ENCODE assay signal across 25 cellular contexts in the genomic region with DNA sequence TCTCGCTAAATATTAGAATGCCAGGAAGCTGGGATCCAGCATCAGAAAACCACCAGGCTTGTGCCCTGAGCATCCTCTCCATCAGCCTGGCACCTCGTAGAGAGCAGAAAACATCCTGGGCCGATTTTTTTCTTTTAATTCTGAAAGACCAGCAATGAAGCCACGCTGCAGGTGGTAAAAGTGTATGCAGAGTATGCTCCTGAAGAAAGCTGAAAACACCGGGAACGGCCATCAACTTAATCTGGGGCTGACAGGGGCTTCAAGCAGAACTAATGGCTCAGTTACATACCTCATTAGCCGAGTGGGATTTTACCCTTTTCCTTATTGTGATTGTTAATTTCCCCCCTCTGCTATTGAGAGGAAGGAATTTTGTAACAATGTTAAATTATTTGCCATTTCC.
"Had no signal": no experiment of that assay in that cellular context is flagged by ENCODE, and none has a peak within 500 bp of the region (broad histone marks: within the 10 kb centered on the region; RNA-seq: fewer than 3 reads in every experiment).

No MANE protein-coding gene starts in this region.

- H3K9me3 Mint-ChIP-seq: activated T-helper 2 cell treated with anti-CD3 and anti-CD28 coated beads, Interferon-gamma antibody, Interleukin-2, Interleukin-4, amounts not matched to agents 10 μg/mL and 5 μg/mL and 100 μg/mL, durations not matched to agents 14 hours and 24 hours and 36 hours had no signal

- DNase-seq: activated CD4-positive, alpha-beta memory T cell treated with anti-CD3 and anti-CD28 coated beads, Interleukin-2, amount 10 ng/mL, durations not matched to agents 7 days and 5 days; activated CD4-positive, alpha-beta T cell treated with anti-CD3 and anti-CD28 coated beads for 36 hours; activated CD4-positive, alpha-beta T cell treated with anti-CD3 and anti-CD28 coated beads, Interleukin-2, amount 50 U/mL, for 1 hour; activated gamma-delta T cell treated with Interleukin-2 at 50 U/mL for 16 hours; activated naive CD4-positive, alpha-beta T cell treated with anti-CD3 and anti-CD28 coated beads, Interleukin-2, amount 50 U/mL, for 16 hours; activated naive CD8-positive, alpha-beta T cell treated with anti-CD3 and anti-CD28 coated beads, Interleukin-2, amount 10 ng/mL, durations not matched to agents 7 days and 5 days; activated T-cell treated with anti-CD3 and anti-CD28 coated beads for 4 hours; activated T-cell treated with anti-CD3 and anti-CD28 coated beads, Interleukin-2, amount 50 U/mL, for 48 hours; adrenal gland; anterior cingulate cortex; caudate nucleus; NCI-H1092; NCI-H1417; NCI-H1930; NCI-H2171 treated with DMSO at 0.1 percent for 48 hours; NCI-H226; NCI-H526; NCI-H774; OCI-M1; RPMI8226; SK-N-SH; T-helper 1 cell had no signal

- H3K4me3 ChIP-seq: adrenal gland had no signal

- H3K36me3 Mint-ChIP-seq: activated naive CD8-positive, alpha-beta T cell treated with anti-CD3 and anti-CD28 coated beads, Interleukin-2, amount 10 ng/mL, durations not matched to agents 7 days and 5 days had no signal

- H3K9me2 ChIP-seq: SK-N-SH had no signal

- H3K4me3 Mint-ChIP-seq: activated CD4-positive, alpha-beta memory T cell treated with anti-CD3 and anti-CD28 coated beads, Interleukin-2, amount 10 ng/mL, durations not matched to agents 7 days and 5 days; activated CD4-positive, alpha-beta T cell treated with anti-CD3 and anti-CD28 coated beads for 36 hours; activated naive CD8-positive, alpha-beta T cell treated with anti-CD3 and anti-CD28 coated beads, Interleukin-2, amount 10 ng/mL, durations not matched to agents 7 days and 5 days had no signal

- H3K27ac Mint-ChIP-seq: activated CD4-positive, alpha-beta memory T cell treated with anti-CD3 and anti-CD28 coated beads, Interleukin-2, amount 10 ng/mL, durations not matched to agents 7 days and 5 days; activated CD4-positive, alpha-beta T cell treated with anti-CD3 and anti-CD28 coated beads for 36 hours; activated naive CD8-positive, alpha-beta T cell treated with anti-CD3 and anti-CD28 coated beads, Interleukin-2, amount 10 ng/mL, durations not matched to agents 7 days and 5 days; activated T-helper 2 cell treated with anti-CD3 and anti-CD28 coated beads, Interferon-gamma antibody, Interleukin-2, Interleukin-4, amounts not matched to agents 10 μg/mL and 5 μg/mL and 100 μg/mL, durations not matched to agents 14 hours and 24 hours and 36 hours had no signal

- H3K4me2 ChIP-seq: KMS-11, SK-N-SH had no signal

- H3K4me1 Mint-ChIP-seq: activated CD4-positive, alpha-beta memory T cell treated with anti-CD3 and anti-CD28 coated beads, Interleukin-2, amount 10 ng/mL, durations not matched to agents 7 days and 5 days; activated CD4-positive, alpha-beta T cell treated with anti-CD3 and anti-CD28 coated beads for 36 hours; activated naive CD8-positive, alpha-beta T cell treated with anti-CD3 and anti-CD28 coated beads, Interleukin-2, amount 10 ng/mL, durations not matched to agents 7 days and 5 days had no signal

- H3K9ac ChIP-seq: KMS-11, SK-N-SH had no signal

- H3K4me1 ChIP-seq: adrenal gland had no signal

- H3K36me3 ChIP-seq: adrenal gland had no signal

- H3K27ac ChIP-seq: adrenal gland, KMS-11, VCaP had no signal
